ENCODE assay signal across 25 cellular contexts in the genomic region with DNA sequence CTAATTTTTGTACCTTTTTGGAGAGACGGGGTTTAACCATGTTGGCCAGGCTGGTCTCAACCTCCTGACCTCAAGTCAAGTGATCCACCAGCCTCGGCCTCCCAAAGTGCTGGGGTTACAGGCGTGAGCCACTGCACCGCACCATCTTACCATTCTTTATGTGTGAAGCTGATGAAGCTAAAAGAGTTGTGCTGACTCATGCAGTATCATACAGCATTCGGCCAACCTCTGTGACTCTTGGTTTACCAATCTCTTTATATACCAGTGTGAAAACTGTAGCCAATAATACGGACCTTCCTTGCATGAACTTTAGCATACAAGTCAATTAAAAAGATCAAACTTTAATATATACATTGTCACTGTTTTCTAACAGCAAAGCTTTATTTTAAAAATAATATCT.
"Had no signal": no experiment of that assay in that cellular context is flagged by ENCODE, and none has a peak within 500 bp of the region (broad histone marks: within the 10 kb centered on the region; RNA-seq: fewer than 3 reads in every experiment).

No MANE protein-coding gene starts in this region.

- H3K27ac Mint-ChIP-seq: memory B cell; naive thymus-derived CD4-positive, alpha-beta T cell; natural killer cell treated with Interleukin-12 subunit alpha and Interleukin-12 subunit beta and Interleukin-15 and Interleukin-18, amount 100 ng/mL, for 72 hours; stimulated activated effector memory CD8-positive, alpha-beta T cell treated with anti-CD3 and anti-CD28 coated beads, Interleukin-12 subunit alpha, Interleukin-12 subunit beta, amount 100 ng/mL, for 72 hours; stimulated activated naive CD8-positive, alpha-beta T cell treated with anti-CD3 and anti-CD28 coated beads, Interleukin-15, Interleukin-2, amounts not matched to agents 100 ng/mL and 50 ng/mL, for 24 hours had no signal

- H3K36me3 Mint-ChIP-seq: memory B cell; naive thymus-derived CD4-positive, alpha-beta T cell; natural killer cell treated with Interleukin-12 subunit alpha and Interleukin-12 subunit beta and Interleukin-15 and Interleukin-18, amount 100 ng/mL, for 72 hours; stimulated activated effector memory CD8-positive, alpha-beta T cell treated with anti-CD3 and anti-CD28 coated beads, Interleukin-12 subunit alpha, Interleukin-12 subunit beta, amount 100 ng/mL, for 72 hours had no signal

- DNase-seq: islet precursor cell; left ventricle myocardium inferior; midbrain; mucosa of descending colon; naive thymus-derived CD4-positive, alpha-beta T cell; ovary; retina; right cardiac atrium; sigmoid colon; small intestine; spleen; stimulated activated CD4-positive, alpha-beta T cell treated with anti-CD3 and anti-CD28 coated beads, Interleukin-4, amount 100 ng/mL, for 24 hours; stimulated activated naive CD4-positive, alpha-beta T cell; tibial artery; trophoblast cell; upper lobe of right lung; uterus had no signal

- H3K4me3 Mint-ChIP-seq: memory B cell; naive thymus-derived CD4-positive, alpha-beta T cell; natural killer cell treated with Interleukin-12 subunit alpha and Interleukin-12 subunit beta and Interleukin-15 and Interleukin-18, amount 100 ng/mL, for 72 hours; stimulated activated effector memory CD8-positive, alpha-beta T cell treated with anti-CD3 and anti-CD28 coated beads, Interleukin-12 subunit alpha, Interleukin-12 subunit beta, amount 100 ng/mL, for 72 hours; stimulated activated naive CD8-positive, alpha-beta T cell treated with anti-CD3 and anti-CD28 coated beads, Interleukin-15, Interleukin-2, amounts not matched to agents 100 ng/mL and 50 ng/mL, for 24 hours had no signal

- H3K4me1 Mint-ChIP-seq: memory B cell; naive thymus-derived CD4-positive, alpha-beta T cell; stimulated activated effector memory CD8-positive, alpha-beta T cell treated with anti-CD3 and anti-CD28 coated beads, Interleukin-12 subunit alpha, Interleukin-12 subunit beta, amount 100 ng/mL, for 72 hours had no signal

- H3K9me3 ChIP-seq: left ventricle myocardium inferior, mucosa of descending colon, ovary, prostate gland, sigmoid colon, suprapubic skin, thoracic aorta, tibial artery, upper lobe of right lung, uterus had no signal

- H3K36me3 ChIP-seq: left ventricle myocardium inferior, ovary, prostate gland, sigmoid colon, spleen, suprapubic skin, thoracic aorta, tibial artery, upper lobe of right lung, uterus had no signal

- H3K27me3 Mint-ChIP-seq: memory B cell; naive thymus-derived CD4-positive, alpha-beta T cell; natural killer cell treated with Interleukin-12 subunit alpha and Interleukin-12 subunit beta and Interleukin-15 and Interleukin-18, amount 100 ng/mL, for 72 hours; stimulated activated naive CD8-positive, alpha-beta T cell treated with anti-CD3 and anti-CD28 coated beads, Interleukin-15, Interleukin-2, amounts not matched to agents 100 ng/mL and 50 ng/mL, for 24 hours had no signal

- ATAC-seq: mucosa of descending colon; naive thymus-derived CD4-positive, alpha-beta T cell; natural killer cell treated with Interleukin-12 subunit alpha and Interleukin-12 subunit beta and Interleukin-15 and Interleukin-18, amount 100 ng/mL, for 72 hours; right cardiac atrium; stimulated activated effector memory CD8-positive, alpha-beta T cell treated with anti-CD3 and anti-CD28 coated beads, Interleukin-12 subunit alpha, Interleukin-12 subunit beta, amount 100 ng/mL, for 72 hours; upper lobe of right lung had no signal

- H3K27me3 ChIP-seq: ovary, sigmoid colon, spleen, suprapubic skin, tibial artery, upper lobe of right lung, uterus had no signal

- H3K4me3 ChIP-seq: left ventricle myocardium inferior, lung, mucosa of descending colon, ovary, prostate gland, sigmoid colon, spleen, suprapubic skin, thoracic aorta, tibial artery, upper lobe of right lung, uterus had no signal

- FAIRE-seq: small intestine had no signal

- H3K27ac ChIP-seq: left ventricle myocardium inferior, ovary, prostate gland, sigmoid colon, spleen, suprapubic skin, thoracic aorta, tibial artery, upper lobe of right lung, uterus had no signal

- H3K9me3 Mint-ChIP-seq: natural killer cell treated with Interleukin-12 subunit alpha and Interleukin-12 subunit beta and Interleukin-15 and Interleukin-18, amount 100 ng/mL, for 72 hours had no signal

- H3K4me1 ChIP-seq: left ventricle myocardium inferior, prostate gland, sigmoid colon, spleen, suprapubic skin, tibial artery, upper lobe of right lung, uterus had no signal
